In the genomic region with DNA sequence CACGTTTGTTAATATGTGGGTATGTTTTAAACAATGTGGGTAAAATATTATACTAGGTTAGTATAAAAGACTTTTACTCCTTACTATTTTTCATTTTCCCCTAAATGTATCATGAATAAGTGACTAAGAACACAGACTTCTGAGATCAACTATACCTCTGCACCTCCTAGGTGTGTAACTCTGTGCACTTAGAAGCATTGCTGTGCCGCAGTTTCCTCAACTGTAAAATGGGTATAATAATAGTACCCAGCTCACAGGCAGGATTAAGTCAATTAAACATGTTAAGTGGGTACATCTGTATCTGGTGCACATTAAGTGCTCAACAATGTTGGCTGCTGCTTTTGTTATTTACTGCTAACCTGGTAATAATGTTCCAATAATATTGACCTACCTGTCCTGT, we compare ENCODE assay signal across 25 cellular contexts.
"Had no signal": no experiment of that assay in that cellular context is flagged by ENCODE, and none has a peak within 500 bp of the region (broad histone marks: within the 10 kb centered on the region; RNA-seq: fewer than 3 reads in every experiment).

No MANE protein-coding gene starts in this region.

- H3K4me1 ChIP-seq: esophagus squamous epithelium, lower lobe of right lung had no signal

- DNase-seq: dorsolateral prefrontal cortex; effector CD8-positive, alpha-beta T cell; effector memory CD8-positive, alpha-beta T cell; endodermal cell; erythroblast; esophagus squamous epithelium; foreskin fibroblast; foreskin melanocyte; gastrocnemius medialis; glutamatergic neuron; head of caudate nucleus; heart right ventricle; hippocampal formation; left cardiac atrium; left lung; left ventricle myocardium superior; lower lobe of right lung; mesendoderm; midbrain had no signal

- H3K27me3 ChIP-seq: esophagus squamous epithelium, gastrocnemius medialis, heart right ventricle, left lung had no signal

- H3K9me3 ChIP-seq: esophagus squamous epithelium, gastrocnemius medialis, heart right ventricle, left lung, lower lobe of right lung had no signal

- H3K36me3 ChIP-seq: esophagus squamous epithelium, gastrocnemius medialis had no signal

- ATAC-seq: effector memory CD8-positive, alpha-beta T cell; esophagus mucosa; gastrocnemius medialis; heart right ventricle; left cardiac atrium; left lung; left ventricle myocardium superior; lower lobe of right lung had no signal

- FAIRE-seq: colon, endometrium, islet of Langerhans had no signal

- H3K27ac ChIP-seq: coronary artery, dorsolateral prefrontal cortex, epithelial cell of prostate, esophagus squamous epithelium, gastrocnemius medialis, left lung, lower lobe of right lung had no signal

- H3K4me3 ChIP-seq: coronary artery, dorsolateral prefrontal cortex, esophagus squamous epithelium, gastrocnemius medialis, heart right ventricle, left lung, lower lobe of right lung had no signal
